In genomic region chr3:71310595-71311319, GRCh38 we compare ENCODE assay signal across 11 cellular contexts.
DNase-seq lines count a peak whose midpoint lies in the region; ATAC-seq and TF ChIP-seq lines count a peak whose summit lies in the region.
"Had no signal": no experiment of that assay in that cellular context is flagged by ENCODE, and none has a peak within 500 bp of the region (broad histone marks: within the 10 kb centered on the region; RNA-seq: fewer than 3 reads in every experiment).

No MANE protein-coding gene starts in this region.

- H3K9me3 Mint-ChIP-seq in chondrocyte (ENCODE audit: low read depth), result no peaks in the 10 kb centered on the region

- peak overlapping the region; percentile 85 for H2BK15ac ChIP-seq in mesendoderm (replicated peaks; ENCODE audit: low read depth)

- H2BK5ac ChIP-seq in mesendoderm (ENCODE audit: low read length), result no peak overlapping the region

- peak overlapping the region; percentile 79 for H3K27ac Mint-ChIP-seq in chondrocyte (ENCODE audit: unreplicated experiment)

- H2BK120ac ChIP-seq in mesendoderm (ENCODE audit: low read depth, low read length), result no peak overlapping the region

- no peaks in the 10 kb centered on the region for H3K9me3 ChIP-seq in SJCRH30 (replicated peaks)

- no peak overlapping the region for H3K4me2 ChIP-seq in mesendoderm (ENCODE audit: low read length)

- H3K4me3 ChIP-seq in mesendoderm (ENCODE audit: low read length) (no peak overlapping the region), SJCRH30 (no peak overlapping the region)

- no peaks in the 10 kb centered on the region for H3K4me1 ChIP-seq in mesendoderm (ENCODE audit: control insufficient read depth, low read depth, low read length)
- H3K4me1 ChIP-seq in SJCRH30, result no peaks in the 10 kb centered on the region; the same call in 1 of the 2 replicates

- no peak overlapping the region for H4K8ac ChIP-seq in mesendoderm (ENCODE audit: low read depth, low read length)

- H3K27me3 Mint-ChIP-seq in chondrocyte (ENCODE audit: low read depth), result no peaks in the 10 kb centered on the region

- H3K4me3 Mint-ChIP-seq in chondrocyte (ENCODE audit: unreplicated experiment), result no peak overlapping the region

- no peak overlapping the region for H4K5ac ChIP-seq in mesendoderm (ENCODE audit: low read length)

- no peak overlapping the region for H2AK5ac ChIP-seq in mesendoderm (ENCODE audit: low read length)

- WGBS in mesendoderm (ENCODE audit: extremely low coverage, insufficient coverage, low lambda C conversion rate), result no CpG with 5 or more reads among the region's 12 CpGs

- no peak overlapping the region for H3K23ac ChIP-seq in mesendoderm (ENCODE audit: low read length)

- H3K79me1 ChIP-seq in mesendoderm (ENCODE audit: low read length), result no peaks in the 10 kb centered on the region

- peak; percentile 26 for DNase-seq in stimulated activated CD4-positive, alpha-beta T cell treated with anti-CD3 and anti-CD28 coated beads, Interleukin-15, amount 100 ng/mL, for 24 hours
- no peak for DNase-seq in stimulated activated CD4-positive, alpha-beta T cell treated with anti-CD3 and anti-CD28 coated beads, Interleukin-1b, Interleukin-23, amount 100 ng/mL, for 48 hours
- DNase-seq in chondrocyte (ENCODE audit: low spot score), result no peak
- peak; percentile 81 for DNase-seq in mesendoderm
- DNase-seq in HK-2 (ENCODE audit: unreplicated experiment), result no peak
- DNase-seq in SJCRH30, result no peak
- DNase-seq: activated CD8-positive, alpha-beta memory T cell treated with anti-CD3 and anti-CD28 coated beads for 24 hours; DMS153; NCI-H1930 had no signal

- no peaks in the 10 kb centered on the region for H3K36me3 ChIP-seq in mesendoderm (ENCODE audit: control insufficient read depth, insufficient read depth, low read length)
- no peaks in the 10 kb centered on the region for H3K36me3 ChIP-seq in SJCRH30

- H3K18ac ChIP-seq in mesendoderm (ENCODE audit: low read length), result peak overlapping the region; percentile 64

- TF ChIP-seq CTCF in chondrocyte (IDR thresholded peaks at IDR 0.05), result no peak

- H3K79me2 ChIP-seq in mesendoderm (ENCODE audit: control insufficient read depth, insufficient read depth, low read length), result no peaks in the 10 kb centered on the region

- H3K56ac ChIP-seq in mesendoderm (ENCODE audit: low read length), result no peak overlapping the region

- H3K27me3 ChIP-seq in mesendoderm (ENCODE audit: insufficient read depth, low read length, poor library complexity) (no peaks in the 10 kb centered on the region), SJCRH30 (no peaks in the 10 kb centered on the region)

- no peak overlapping the region for H3K4ac ChIP-seq in mesendoderm (ENCODE audit: low read depth, low read length)

- H3K36me3 Mint-ChIP-seq in chondrocyte (ENCODE audit: low read depth), result no peaks in the 10 kb centered on the region

- no peak for ATAC-seq in GM18498 (IDR thresholded peaks at IDR 0.05; ENCODE audit: unreplicated experiment)
- ATAC-seq in GM18909 (IDR thresholded peaks at IDR 0.05; ENCODE audit: poor library complexity, unreplicated experiment), result no peak

- H3K9ac ChIP-seq in mesendoderm (ENCODE audit: low read length), result no peak overlapping the region

- H3K27ac ChIP-seq in mesendoderm (ENCODE audit: low read depth, low read length) (no peak overlapping the region), SJCRH30 (no peak overlapping the region)

- peaks cover 82% of the 10 kb centered on the region for H3K4me1 Mint-ChIP-seq in chondrocyte (ENCODE audit: low read depth)

Comparison
In these comparisons a context has a peak if more than half of its experiments do, and no peak if none do; other contexts are left out.
1. DNase-seq: peak in stimulated activated CD4-positive, alpha-beta T cell treated with anti-CD3 and anti-CD28 coated beads, Interleukin-15, amount 100 ng/mL, for 24 hours (single experiment) and mesendoderm (single experiment); none in stimulated activated CD4-positive, alpha-beta T cell treated with anti-CD3 and anti-CD28 coated beads, Interleukin-1b, Interleukin-23, amount 100 ng/mL, for 48 hours (single experiment), chondrocyte (single experiment), HK-2 (single experiment) and SJCRH30 (0 of 2).